Comparison of ENCODE assay signal across 21 cellular contexts in genomic region chr6:128427139-128427538, GRCh38.
"Had no signal": no experiment of that assay in that cellular context is flagged by ENCODE, and none has a peak within 500 bp of the region (broad histone marks: within the 10 kb centered on the region; RNA-seq: fewer than 3 reads in every experiment).

No MANE protein-coding gene starts in this region.

- ATAC-seq: HepG2, K562, SK-N-SH treated with all-trans-retinoic acid at 6 μM for 48 hours had no signal

- H3K9me3 ChIP-seq: SJCRH30 had no signal

- H3K4me3 ChIP-seq: K562, SJCRH30 had no signal

- DNase-seq: Kasumi-1, MM.1S, NCI-H1048, NCI-H1105, NCI-H1417, NCI-H146, NCI-H1694 treated with DMSO at 0.1 percent for 48 hours, NCI-H1930, NCI-H2081, NCI-H2107, NCI-H2227 treated with DMSO at 0.1 percent for 48 hours, NCI-H524, NCI-H69, NCI-H774, RPMI8226, SHP77 treated with DMSO at 0.1 percent for 48 hours, SJCRH30 had no signal

- H3K27ac ChIP-seq: KMS-11, SJCRH30 had no signal

- H3K36me3 ChIP-seq: SJCRH30 had no signal

- H3K27me3 ChIP-seq: SJCRH30 had no signal
